Comparison of ENCODE assay signal across 1 cellular context in genomic region chr3:192929755-192930491, GRCh38.
TF ChIP-seq lines count a peak whose summit lies in the region.

No MANE protein-coding gene starts in this region.

TF ChIP-seq in HEK293, 187 proteins besides CTCF, POLR2A, EP300 and RAD21 (continued from another document):
- TF ChIP-seq ZNF354C (tag by site-specific recombination; IDR thresholded peaks at IDR 0.05; ENCODE audit: borderline replicate concordance, low read depth) (no peak), ZFP41 (tag by site-specific recombination; IDR thresholded peaks at IDR 0.05; ENCODE audit: borderline replicate concordance) (no peak), ZBTB17 (tag by site-specific recombination; IDR thresholded peaks at IDR 0.05) (peak; percentile 37; the same call in 1 of the 2 replicates), HOXA7 (CRISPR knock-in tag; IDR thresholded peaks at IDR 0.05; ENCODE audit: borderline replicate concordance) (no peak), ZNF768 (tag by site-specific recombination; IDR thresholded peaks at IDR 0.05) (no peak), ZNF239 (tag by site-specific recombination; IDR thresholded peaks at IDR 0.05) (no peak), ZNF146 (tag by site-specific recombination; IDR thresholded peaks at IDR 0.05) (no peak), FEZF1 (tag by site-specific recombination; IDR thresholded peaks at IDR 0.05) (peak; percentile 75), ZNF629 (tag by site-specific recombination; IDR thresholded peaks at IDR 0.05) (peak; percentile 58), ZBTB44 (tag by site-specific recombination; IDR thresholded peaks at IDR 0.05) (0 out of 2 replicates have a peak, but pooled peaks have one; percentile 19), ZNF692 (tag by site-specific recombination; IDR thresholded peaks at IDR 0.05) (no peak), PRDM1 (tag by site-specific recombination; IDR thresholded peaks at IDR 0.05) (no peak), ZNF416 (tag by site-specific recombination; IDR thresholded peaks at IDR 0.05) (no peak), ZBTB11 (tag by site-specific recombination; conservative IDR thresholded peaks at IDR 0.05; ENCODE audit: low read depth) (peak; percentile 78), ZNF311 (tag by site-specific recombination; IDR thresholded peaks at IDR 0.05; ENCODE audit: borderline replicate concordance) (no peak), ZNF654 (tag by site-specific recombination; IDR thresholded peaks at IDR 0.05; ENCODE audit: low read depth) (no peak), ZNF488 (tag by site-specific recombination; IDR thresholded peaks at IDR 0.05) (no peak), OSR2 (tag by site-specific recombination; IDR thresholded peaks at IDR 0.05) (peak; percentile 27; the same call in 1 of the 2 replicates), ZNF266 (tag by site-specific recombination; IDR thresholded peaks at IDR 0.05; ENCODE audit: low read depth) (no peak), ZNF37A (tag by site-specific recombination; IDR thresholded peaks at IDR 0.05) (no peak), ZNF366 (tag by site-specific recombination; conservative IDR thresholded peaks at IDR 0.05) (0 out of 2 replicates have a peak, but pooled peaks have one; percentile 15)
- TF ChIP-seq, protein P1, sequence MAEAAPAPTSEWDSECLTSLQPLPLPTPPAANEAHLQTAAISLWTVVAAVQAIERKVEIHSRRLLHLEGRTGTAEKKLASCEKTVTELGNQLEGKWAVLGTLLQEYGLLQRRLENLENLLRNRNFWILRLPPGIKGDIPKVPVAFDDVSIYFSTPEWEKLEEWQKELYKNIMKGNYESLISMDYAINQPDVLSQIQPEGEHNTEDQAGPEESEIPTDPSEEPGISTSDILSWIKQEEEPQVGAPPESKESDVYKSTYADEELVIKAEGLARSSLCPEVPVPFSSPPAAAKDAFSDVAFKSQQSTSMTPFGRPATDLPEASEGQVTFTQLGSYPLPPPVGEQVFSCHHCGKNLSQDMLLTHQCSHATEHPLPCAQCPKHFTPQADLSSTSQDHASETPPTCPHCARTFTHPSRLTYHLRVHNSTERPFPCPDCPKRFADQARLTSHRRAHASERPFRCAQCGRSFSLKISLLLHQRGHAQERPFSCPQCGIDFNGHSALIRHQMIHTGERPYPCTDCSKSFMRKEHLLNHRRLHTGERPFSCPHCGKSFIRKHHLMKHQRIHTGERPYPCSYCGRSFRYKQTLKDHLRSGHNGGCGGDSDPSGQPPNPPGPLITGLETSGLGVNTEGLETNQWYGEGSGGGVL (tag by site-specific recombination; IDR thresholded peaks at IDR 0.05): 0 out of 2 replicates have a peak, but pooled peaks have one; percentile 18
- TF ChIP-seq, protein P2, sequence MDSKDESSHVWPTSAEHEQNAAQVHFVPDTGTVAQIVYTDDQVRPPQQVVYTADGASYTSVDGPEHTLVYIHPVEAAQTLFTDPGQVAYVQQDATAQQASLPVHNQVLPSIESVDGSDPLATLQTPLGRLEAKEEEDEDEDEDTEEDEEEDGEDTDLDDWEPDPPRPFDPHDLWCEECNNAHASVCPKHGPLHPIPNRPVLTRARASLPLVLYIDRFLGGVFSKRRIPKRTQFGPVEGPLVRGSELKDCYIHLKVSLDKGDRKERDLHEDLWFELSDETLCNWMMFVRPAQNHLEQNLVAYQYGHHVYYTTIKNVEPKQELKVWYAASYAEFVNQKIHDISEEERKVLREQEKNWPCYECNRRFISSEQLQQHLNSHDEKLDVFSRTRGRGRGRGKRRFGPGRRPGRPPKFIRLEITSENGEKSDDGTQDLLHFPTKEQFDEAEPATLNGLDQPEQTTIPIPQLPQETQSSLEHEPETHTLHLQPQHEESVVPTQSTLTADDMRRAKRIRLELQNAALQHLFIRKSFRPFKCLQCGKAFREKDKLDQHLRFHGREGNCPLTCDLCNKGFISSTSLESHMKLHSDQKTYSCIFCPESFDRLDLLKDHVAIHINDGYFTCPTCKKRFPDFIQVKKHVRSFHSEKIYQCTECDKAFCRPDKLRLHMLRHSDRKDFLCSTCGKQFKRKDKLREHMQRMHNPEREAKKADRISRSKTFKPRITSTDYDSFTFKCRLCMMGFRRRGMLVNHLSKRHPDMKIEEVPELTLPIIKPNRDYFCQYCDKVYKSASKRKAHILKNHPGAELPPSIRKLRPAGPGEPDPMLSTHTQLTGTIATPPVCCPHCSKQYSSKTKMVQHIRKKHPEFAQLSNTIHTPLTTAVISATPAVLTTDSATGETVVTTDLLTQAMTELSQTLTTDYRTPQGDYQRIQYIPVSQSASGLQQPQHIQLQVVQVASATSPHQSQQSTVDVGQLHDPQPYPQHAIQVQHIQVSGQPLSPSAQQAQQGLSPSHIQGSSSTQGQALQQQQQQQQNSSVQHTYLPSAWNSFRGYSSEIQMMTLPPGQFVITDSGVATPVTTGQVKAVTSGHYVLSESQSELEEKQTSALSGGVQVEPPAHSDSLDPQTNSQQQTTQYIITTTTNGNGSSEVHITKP (tag by site-specific recombination; IDR thresholded peaks at IDR 0.05): peak; percentile 71
- TF ChIP-seq, protein P3, sequence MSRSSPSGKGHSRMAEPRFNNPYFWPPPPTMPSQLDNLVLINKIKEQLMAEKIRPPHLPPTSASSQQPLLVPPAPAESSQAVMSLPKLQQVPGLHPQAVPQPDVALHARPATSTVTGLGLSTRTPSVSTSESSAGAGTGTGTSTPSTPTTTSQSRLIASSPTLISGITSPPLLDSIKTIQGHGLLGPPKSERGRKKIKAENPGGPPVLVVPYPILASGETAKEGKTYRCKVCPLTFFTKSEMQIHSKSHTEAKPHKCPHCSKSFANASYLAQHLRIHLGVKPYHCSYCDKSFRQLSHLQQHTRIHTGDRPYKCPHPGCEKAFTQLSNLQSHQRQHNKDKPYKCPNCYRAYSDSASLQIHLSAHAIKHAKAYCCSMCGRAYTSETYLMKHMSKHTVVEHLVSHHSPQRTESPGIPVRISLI (tag by site-specific recombination; IDR thresholded peaks at IDR 0.05): no peak
- TF ChIP-seq, protein P4, sequence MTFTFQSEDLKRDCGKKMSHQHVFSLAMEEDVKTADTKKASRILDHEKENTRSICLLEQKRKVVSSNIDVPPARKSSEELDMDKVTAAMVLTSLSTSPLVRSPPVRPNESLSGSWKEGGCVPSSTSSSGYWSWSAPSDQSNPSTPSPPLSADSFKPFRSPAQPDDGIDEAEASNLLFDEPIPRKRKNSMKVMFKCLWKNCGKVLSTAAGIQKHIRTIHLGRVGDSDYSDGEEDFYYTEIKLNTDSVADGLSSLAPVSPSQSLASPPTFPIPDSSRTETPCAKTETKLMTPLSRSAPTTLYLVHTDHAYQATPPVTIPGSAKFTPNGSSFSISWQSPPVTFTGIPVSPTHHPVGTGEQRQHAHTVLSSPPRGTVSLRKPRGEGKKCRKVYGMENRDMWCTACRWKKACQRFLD (tag by site-specific recombination; IDR thresholded peaks at IDR 0.05): no peak
- TF ChIP-seq, protein P5, sequence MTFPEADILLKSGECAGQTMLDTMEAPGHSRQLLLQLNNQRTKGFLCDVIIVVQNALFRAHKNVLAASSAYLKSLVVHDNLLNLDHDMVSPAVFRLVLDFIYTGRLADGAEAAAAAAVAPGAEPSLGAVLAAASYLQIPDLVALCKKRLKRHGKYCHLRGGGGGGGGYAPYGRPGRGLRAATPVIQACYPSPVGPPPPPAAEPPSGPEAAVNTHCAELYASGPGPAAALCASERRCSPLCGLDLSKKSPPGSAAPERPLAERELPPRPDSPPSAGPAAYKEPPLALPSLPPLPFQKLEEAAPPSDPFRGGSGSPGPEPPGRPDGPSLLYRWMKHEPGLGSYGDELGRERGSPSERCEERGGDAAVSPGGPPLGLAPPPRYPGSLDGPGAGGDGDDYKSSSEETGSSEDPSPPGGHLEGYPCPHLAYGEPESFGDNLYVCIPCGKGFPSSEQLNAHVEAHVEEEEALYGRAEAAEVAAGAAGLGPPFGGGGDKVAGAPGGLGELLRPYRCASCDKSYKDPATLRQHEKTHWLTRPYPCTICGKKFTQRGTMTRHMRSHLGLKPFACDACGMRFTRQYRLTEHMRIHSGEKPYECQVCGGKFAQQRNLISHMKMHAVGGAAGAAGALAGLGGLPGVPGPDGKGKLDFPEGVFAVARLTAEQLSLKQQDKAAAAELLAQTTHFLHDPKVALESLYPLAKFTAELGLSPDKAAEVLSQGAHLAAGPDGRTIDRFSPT (tag by site-specific recombination; IDR thresholded peaks at IDR 0.05): no peak
- TF ChIP-seq, protein P6, sequence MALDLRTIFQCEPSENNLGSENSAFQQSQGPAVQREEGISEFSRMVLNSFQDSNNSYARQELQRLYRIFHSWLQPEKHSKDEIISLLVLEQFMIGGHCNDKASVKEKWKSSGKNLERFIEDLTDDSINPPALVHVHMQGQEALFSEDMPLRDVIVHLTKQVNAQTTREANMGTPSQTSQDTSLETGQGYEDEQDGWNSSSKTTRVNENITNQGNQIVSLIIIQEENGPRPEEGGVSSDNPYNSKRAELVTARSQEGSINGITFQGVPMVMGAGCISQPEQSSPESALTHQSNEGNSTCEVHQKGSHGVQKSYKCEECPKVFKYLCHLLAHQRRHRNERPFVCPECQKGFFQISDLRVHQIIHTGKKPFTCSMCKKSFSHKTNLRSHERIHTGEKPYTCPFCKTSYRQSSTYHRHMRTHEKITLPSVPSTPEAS (tag by site-specific recombination; IDR thresholded peaks at IDR 0.05): no peak
- TF ChIP-seq, protein P7, sequence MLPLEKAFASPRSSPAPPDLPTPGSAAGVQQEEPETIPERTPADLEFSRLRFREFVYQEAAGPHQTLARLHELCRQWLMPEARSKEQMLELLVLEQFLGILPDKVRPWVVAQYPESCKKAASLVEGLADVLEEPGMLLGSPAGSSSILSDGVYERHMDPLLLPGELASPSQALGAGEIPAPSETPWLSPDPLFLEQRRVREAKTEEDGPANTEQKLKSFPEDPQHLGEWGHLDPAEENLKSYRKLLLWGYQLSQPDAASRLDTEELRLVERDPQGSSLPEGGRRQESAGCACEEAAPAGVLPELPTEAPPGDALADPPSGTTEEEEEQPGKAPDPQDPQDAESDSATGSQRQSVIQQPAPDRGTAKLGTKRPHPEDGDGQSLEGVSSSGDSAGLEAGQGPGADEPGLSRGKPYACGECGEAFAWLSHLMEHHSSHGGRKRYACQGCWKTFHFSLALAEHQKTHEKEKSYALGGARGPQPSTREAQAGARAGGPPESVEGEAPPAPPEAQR (tag by site-specific recombination; IDR thresholded peaks at IDR 0.05): no peak
